25 cellular contexts compared by ENCODE assay signal in the genomic region with DNA sequence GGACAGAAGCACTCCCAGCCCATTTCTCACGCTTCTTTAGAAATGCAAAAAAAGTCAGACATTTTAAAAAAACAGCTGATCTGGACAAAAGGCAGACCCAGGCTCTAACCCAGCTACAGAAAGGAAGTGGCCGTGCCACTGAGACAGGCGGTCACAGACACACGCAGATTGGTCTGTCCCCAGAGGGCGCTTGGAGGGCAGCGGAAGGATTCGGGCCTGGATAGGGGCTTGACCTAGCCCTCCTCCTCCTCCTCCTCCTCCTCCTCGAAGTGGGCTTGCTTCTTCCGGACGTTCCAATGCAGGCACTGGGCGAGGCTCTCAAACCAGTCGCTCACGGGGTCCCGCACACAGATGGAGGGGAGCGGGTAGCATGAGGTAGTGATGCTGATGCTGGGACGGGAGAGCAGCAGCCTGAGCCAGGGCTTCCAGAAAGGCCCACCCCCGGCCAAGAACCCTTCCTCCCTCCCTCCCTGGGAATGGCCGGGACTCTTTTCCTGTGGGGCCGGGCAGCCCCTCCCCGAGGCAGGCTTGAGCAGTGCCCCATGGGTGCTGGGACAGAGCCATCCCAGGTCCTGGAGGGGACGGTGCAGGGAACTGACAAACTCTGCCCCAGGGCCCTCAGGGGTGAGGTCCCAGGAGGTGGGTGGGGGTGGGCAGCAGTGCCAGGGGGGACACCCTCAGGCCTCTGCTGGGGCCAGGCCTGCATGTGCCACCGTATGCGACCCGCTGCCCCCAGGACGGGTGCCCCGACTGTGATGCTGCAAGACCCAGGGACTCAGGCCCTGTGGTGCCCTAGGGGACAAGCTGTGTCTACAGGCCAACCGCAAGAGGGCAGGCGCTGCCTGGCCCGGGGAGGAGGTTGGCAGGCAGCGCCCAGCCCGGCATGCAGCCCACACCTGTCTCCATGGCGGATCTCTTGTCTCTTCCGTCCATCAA. TPM values are rescaled to one million over a fixed set of nuclear protein-coding genes. Genes with fewer than 3 reads are reported as not detected.
A peak's percentile ranks its signal among the peaks of the same experiment; 100 is the strongest.
DNase-seq lines count a peak whose midpoint lies in the region; ATAC-seq, FAIRE-seq and TF ChIP-seq lines count a peak whose summit lies in the region.
"Had no signal": no experiment of that assay in that cellular context is flagged by ENCODE, and none has a peak within 500 bp of the region (broad histone marks: within the 10 kb centered on the region; RNA-seq: fewer than 3 reads in every experiment).

No MANE protein-coding gene starts in this region.

- ATAC-seq in left lobe of liver (peak; percentile 74), sciatic nerve (peak; percentile 19)
- ATAC-seq: T-cell had no signal

- no peak for TF ChIP-seq POLR2A in H54 (IDR thresholded peaks at IDR 0.05; ENCODE audit: low read depth, low read length)

- FAIRE-seq in H54 (lab: Jason Lieb, UNC) = no peak
- FAIRE-seq: endometrium had no signal

- POLR2A ChIA-PET in RWPE1 (lab: Yijun Ruan, JAX; ENCODE audit: low non-redundant PET) = interaction anchor here (0.6 kb wide), 1 partner anchor 132 kb away, joined by 3 read pairs; no protein-coding TSS in a partner anchor

- DNase-seq in H7 (peak; percentile 73), RWPE1 (ENCODE audit: low spot score) (no peak), left lobe of liver (ENCODE audit: low spot score) (no peak), sciatic nerve (ENCODE audit: low spot score) (no peak), H54 (ENCODE audit: insufficient read length, low spot score) (no peak), COLO829 (ENCODE audit: low spot score) (no peak)
- DNase-seq in stimulated activated CD4-positive, alpha-beta T cell treated with anti-CD3 and anti-CD28 coated beads, Interleukin-15, amount 100 ng/mL, for 24 hours = no peak
- DNase-seq: activated CD4-positive, alpha-beta T cell treated with anti-CD3 and anti-CD28 coated beads, Interleukin-2, amount 10 ng/mL, durations not matched to agents 7 days and 5 days; activated effector memory CD4-positive, alpha-beta T cell treated with Interleukin-2 at 50 U/mL for 16 hours; brain microvascular endothelial cell; CD4-positive, alpha-beta memory T cell; GOT3; immature natural killer cell; NCI-H1417 treated with DMSO at 0.1 percent for 48 hours; NCI-H2107; NCI-H524; SIG-M5; stimulated activated CD4-positive, alpha-beta T cell treated with anti-CD3 and anti-CD28 coated beads, Interleukin-2, amount 100 ng/mL, for 24 hours; stimulated activated naive CD4-positive, alpha-beta T cell; T-cell had no signal

- H3K36me3 ChIP-seq in H7 (replicated peaks; ENCODE audit: control insufficient read depth, insufficient read depth, low read length) = peaks cover 16% of the 10 kb centered on the region
- H3K36me3 ChIP-seq: ovary had no signal

- H3K27me3 ChIP-seq in H7 (ENCODE audit: control insufficient read depth, insufficient read depth, low read length) = no peaks in the 10 kb centered on the region
- H3K27me3 ChIP-seq: brain microvascular endothelial cell, ovary, tibial nerve had no signal

- no peak overlapping the region for H3K4me3 ChIP-seq in H7 (ENCODE audit: insufficient read depth, low read depth, low read length)
- H3K4me3 ChIP-seq: coronary artery, lung, ovary, tibial nerve had no signal

- CTCF ChIA-PET in RWPE1 (lab: Yijun Ruan, JAX) = no interaction called here

- TF ChIP-seq CTCF in RWPE1 (conservative IDR thresholded peaks at IDR 0.05; ENCODE audit: low read depth) = no peak

- H3K27ac ChIP-seq in RWPE1 = peak overlapping the region; percentile 42
- H3K27ac ChIP-seq: brain microvascular endothelial cell, coronary artery, ovary, tibial nerve had no signal

- intact Hi-C loops in sciatic nerve (cut with DNase I) = no loop called here

RNA-seq across cellular contexts. Expression of gene NADK, which starts 25.3 kb away (rescaled TPM):
- total RNA-seq in H7 (2014; rRNA removed; shearing (Covaris generic)) = 111 and 175 TPM in 2 replicates
- total RNA-seq in left lobe of liver (136 TPM), sciatic nerve (77.3 TPM)

RNA-seq across cellular contexts. Expression of gene CDK11A, which starts 28.8 kb away (rescaled TPM):
- total RNA-seq in H7 (2014; rRNA removed; shearing (Covaris generic)) = 18.6 and 26.2 TPM in 2 replicates
- total RNA-seq in left lobe of liver (13.6 TPM), sciatic nerve (51.5 TPM)
